ENCODE assay signal across 32 cellular contexts in genomic region chr18:6158958-6159357, GRCh38.
"Had no signal": no experiment of that assay in that cellular context is flagged by ENCODE, and none has a peak within 500 bp of the region (broad histone marks: within the 10 kb centered on the region; RNA-seq: fewer than 3 reads in every experiment).

No MANE protein-coding gene starts in this region.

- ATAC-seq: activated naive CD4-positive, alpha-beta T cell treated with anti-CD3 and anti-CD28 coated beads, Interleukin-2, amount 50 U/mL, for 72 hours; activated naive CD8-positive, alpha-beta T cell treated with anti-CD3 and anti-CD28 coated beads, Interleukin-2, amount 50 U/mL, for 24 hours; activated T-cell treated with anti-CD3 and anti-CD28 coated beads, Interleukin-2, amount 50 U/mL, for 4 hours; activated T-cell treated with anti-CD3 and anti-CD28 coated beads, Interleukin-2, amount 50 U/mL, for 72 hours; activated T-helper 17 cell treated with anti-CD3 and anti-CD28 coated beads, Interleukin-2, amount 50 U/mL, for 72 hours; body of pancreas had no signal

- H3K4me3 ChIP-seq: adrenal gland, ascending aorta, body of pancreas, breast epithelium, cardiac muscle cell had no signal

- DNase-seq: activated effector memory CD4-positive, alpha-beta T cell treated with anti-CD3 and anti-CD28 coated beads, Interleukin-2, amount 50 U/mL, for 16 hours; activated effector memory CD4-positive, alpha-beta T cell treated with Interleukin-2 at 50 U/mL for 16 hours; activated gamma-delta T cell; activated gamma-delta T cell treated with Interleukin-2 at 50 U/mL for 16 hours; activated naive CD4-positive, alpha-beta T cell; activated naive CD4-positive, alpha-beta T cell treated with anti-CD3 and anti-CD28 coated beads for 36 hours; activated naive CD4-positive, alpha-beta T cell treated with anti-CD3 and anti-CD28 coated beads, Interleukin-2, amount 10 ng/mL, durations not matched to agents 7 days and 5 days; activated naive CD4-positive, alpha-beta T cell treated with Interleukin-2 at 50 U/mL for 16 hours; activated naive CD8-positive, alpha-beta T cell treated with anti-CD3 and anti-CD28 coated beads for 36 hours; activated naive CD8-positive, alpha-beta T cell treated with anti-CD3 and anti-CD28 coated beads, Interleukin-2, amount 10 ng/mL, durations not matched to agents 7 days and 5 days; activated naive CD8-positive, alpha-beta T cell treated with anti-CD3 and anti-CD28 coated beads, Interleukin-2, amount 50 U/mL, for 24 hours; activated T-cell treated with anti-CD3 and anti-CD28 coated beads, Interleukin-2, amount 50 U/mL, for 1 hour; activated T-cell treated with anti-CD3 and anti-CD28 coated beads, Interleukin-2, amount 50 U/mL, for 24 hours; activated T-cell treated with anti-CD3 and anti-CD28 coated beads, Interleukin-2, amount 50 U/mL, for 4 hours; activated T-cell treated with anti-CD3 and anti-CD28 coated beads, Interleukin-2, amount 50 U/mL, for 48 hours; activated T-cell treated with anti-CD3 and anti-CD28 coated beads, Interleukin-2, amount 50 U/mL, for 72 hours; adrenal gland; amniotic stem cell; amygdala; anterior cingulate cortex; aorta; body of pancreas; brain microvascular endothelial cell; central memory CD4-positive, alpha-beta T cell; cerebellar nuclear complex had no signal

- H3K4me1 ChIP-seq: adrenal gland, ascending aorta, body of pancreas, breast epithelium had no signal

- H3K27me3 ChIP-seq: adrenal gland, ascending aorta, body of pancreas, brain microvascular endothelial cell, breast epithelium, cardiac muscle cell had no signal

- H3K36me3 ChIP-seq: adrenal gland, ascending aorta, brain microvascular endothelial cell, breast epithelium, cardiac muscle cell had no signal

- FAIRE-seq: astrocyte, bronchial epithelial cell had no signal

- H3K9me3 ChIP-seq: adrenal gland had no signal

- H3K27ac ChIP-seq: adrenal gland, ascending aorta, body of pancreas, brain microvascular endothelial cell, breast epithelium, cardiac muscle cell had no signal
